In the genomic region with DNA sequence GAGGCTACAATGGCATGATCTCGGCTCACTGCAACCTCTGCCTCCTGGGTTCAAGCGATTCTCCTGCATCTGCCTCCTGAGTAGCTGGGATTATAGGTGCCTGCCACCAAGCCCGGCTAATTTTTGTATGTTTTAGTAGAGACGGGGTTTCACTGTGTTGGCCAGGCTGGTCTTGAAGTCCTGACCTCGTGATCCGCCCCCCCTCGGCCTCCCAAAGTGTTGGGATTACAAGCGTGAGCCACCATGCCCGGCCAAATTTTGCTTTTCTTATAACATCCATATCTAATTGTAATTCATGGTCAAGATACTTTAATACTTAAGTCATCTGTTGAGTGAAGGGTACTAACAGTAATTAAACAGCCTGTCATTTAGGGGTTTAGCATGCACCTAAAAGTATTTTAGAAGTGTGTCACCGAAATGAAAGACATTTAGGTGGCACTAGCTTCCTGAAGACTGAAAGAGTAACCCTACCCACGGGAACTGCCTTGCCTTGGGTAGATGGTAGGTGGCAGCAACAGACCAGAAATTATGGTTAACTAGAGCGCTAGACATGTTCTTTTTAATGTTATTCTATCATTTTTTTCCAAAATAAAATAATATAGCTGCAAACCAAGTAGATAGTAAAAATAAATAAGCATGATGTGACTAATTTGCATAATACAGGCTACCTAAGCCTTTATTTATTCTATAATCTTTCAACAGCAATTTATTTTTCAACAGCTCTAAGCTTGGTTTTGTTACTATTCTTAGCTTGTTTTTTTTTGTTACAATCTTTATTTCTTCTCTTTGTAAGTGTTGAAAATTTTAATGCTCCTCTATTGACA, we compare ENCODE assay signal across 8 cellular contexts. TPM values are rescaled to one million over a fixed set of nuclear protein-coding genes. Genes with fewer than 3 reads are reported as not detected.
DNase-seq lines count a peak whose midpoint lies in the region; ATAC-seq, FAIRE-seq and TF ChIP-seq lines count a peak whose summit lies in the region.

No MANE protein-coding gene starts in this region.

- DNase-seq in COLO668 (lab: John Stamatoyannopoulos, UW; ENCODE audit: unreplicated experiment) (peak; percentile 21), HT1080 (ENCODE audit: low read depth) (peak; percentile 56), RCC 7860 (ENCODE audit: low spot score) (peak; percentile 43), adipocyte (ENCODE audit: low read depth) (peak; percentile 81), heart right ventricle (peak in 1 of 2 donors; percentile 36), retinal pigment epithelial cell (ENCODE audit: low read depth) (no peak), islet precursor cell (no peak)

- H3K4me1 ChIP-seq in adipocyte (ENCODE audit: control insufficient read depth, insufficient read depth, low read length), result peaks cover 13% of the 10 kb centered on the region
- peaks cover 0 to 15% (median 9%) of the 10 kb centered on the region in 9 donors for H3K4me1 ChIP-seq in heart right ventricle

- intact Hi-C loops in heart right ventricle (cut with DNase I), result loop anchor here in 8 of 10 donors (2.0 to 10.0 kb wide), 6 partner anchors 595 to 732 kb away; no protein-coding TSS in a partner anchor

- ATAC-seq in GM19035 (IDR thresholded peaks at IDR 0.05; ENCODE audit: unreplicated experiment) (peak; percentile 65), heart right ventricle (peak in 7 of 8 donors; percentile 65 to 84 (median 74))

- no peak overlapping the region for H3K27ac ChIP-seq in heart right ventricle

- H3K9ac ChIP-seq in adipocyte (ENCODE audit: low read length), result peak overlapping the region; percentile 23

- FAIRE-seq in RCC 7860 (lab: Jason Lieb, UNC), result peak; percentile 44

- 64 to 66% methylated on average over 12 of the region's 12 CpGs for WGBS in heart right ventricle, 2 donors

- H3K9me3 ChIP-seq in adipocyte (ENCODE audit: control insufficient read depth, low read length), result no peaks in the 10 kb centered on the region
- H3K9me3 ChIP-seq in heart right ventricle, result no peaks in the 10 kb centered on the region

- H3K4me3 ChIP-seq in adipocyte (ENCODE audit: low read length) (no peak overlapping the region), heart right ventricle (no peak overlapping the region), retinal pigment epithelial cell (ENCODE audit: low read length) (no peak overlapping the region)

- TF ChIP-seq CTCF in heart right ventricle (IDR thresholded peaks at IDR 0.05), result peak; percentile 33 to 77 (median 67)
- peak; percentile 81 for TF ChIP-seq CTCF in retinal pigment epithelial cell (conservative IDR thresholded peaks at IDR 0.05; ENCODE audit: low read depth, low read length)

- H3K27me3 ChIP-seq in adipocyte (replicated peaks; ENCODE audit: control insufficient read depth, insufficient read depth, low read length) (no peaks in the 10 kb centered on the region), heart right ventricle (no peaks in the 10 kb centered on the region)

- H3K36me3 ChIP-seq in adipocyte (ENCODE audit: control insufficient read depth, insufficient read depth, low read length, severe bottlenecking) (no peaks in the 10 kb centered on the region), heart right ventricle (no peaks in the 10 kb centered on the region)

RNA-seq across cellular contexts. Expression of gene ACYP2, which starts 8.6 kb away (rescaled TPM):
- total RNA-seq in HT1080 (2014; rRNA removed; shearing (Covaris generic)), result 0.97 and 4.7 TPM in 2 replicates
- 3.9 and 6.1 TPM in 2 replicates for polyA plus RNA-seq in HT1080 (2015; cell fraction: cytosol; rRNA removed)
- 1.1 and 4.0 TPM in 2 replicates for polyA plus RNA-seq in HT1080 (2015; cell fraction: nucleus; rRNA removed)
- total RNA-seq in heart right ventricle, result 10 to 100 TPM; 48.6 to 87.1 (median 78.1) TPM
- 10 to 100 TPM; 45.7 to 56.5 TPM for polyA plus RNA-seq in heart right ventricle

Comparison
In these comparisons a context has a peak if more than half of its experiments do, and no peak if none do; other contexts are left out.
1. DNase-seq: peak in COLO668 (single experiment), HT1080 (single experiment), RCC 7860 (single experiment) and adipocyte (single experiment); none in retinal pigment epithelial cell (single experiment) and islet precursor cell (single experiment).